Comparison of ENCODE assay signal across 10 cellular contexts in the genomic region with DNA sequence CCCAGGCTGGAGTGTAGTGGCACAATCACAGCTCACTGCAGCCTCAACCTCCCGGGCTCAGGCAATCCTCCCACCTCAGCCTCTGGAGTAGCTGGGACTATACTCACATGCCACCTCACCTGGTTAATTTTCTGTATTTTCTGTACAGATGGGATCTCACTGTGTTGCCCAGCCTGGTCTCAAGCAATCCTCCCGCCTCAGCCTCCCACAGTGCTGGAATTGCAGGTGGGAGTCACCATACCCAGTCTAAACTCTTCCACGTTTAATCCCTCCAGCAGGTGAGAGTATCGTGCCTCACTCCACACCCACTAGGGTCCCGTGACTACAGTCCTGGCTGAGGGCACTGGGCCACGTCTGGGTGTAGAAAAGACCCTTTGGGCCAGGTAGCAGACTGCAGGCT. TPM values are rescaled to one million over a fixed set of nuclear protein-coding genes. Genes with fewer than 3 reads are reported as not detected.
DNase-seq lines count a peak whose midpoint lies in the region; ATAC-seq and TF ChIP-seq lines count a peak whose summit lies in the region.
"Had no signal": no experiment of that assay in that cellular context is flagged by ENCODE, and none has a peak within 500 bp of the region (broad histone marks: within the 10 kb centered on the region; RNA-seq: fewer than 3 reads in every experiment).

No MANE protein-coding gene starts in this region.

- DNase-seq in activated CD8-positive, alpha-beta T cell treated with anti-CD3 and anti-CD28 coated beads, Interleukin-2, amount 10 ng/mL, durations not matched to agents 7 days and 5 days, result no peak
- DNase-seq in activated CD8-positive, alpha-beta T cell treated with anti-CD3 and anti-CD28 coated beads for 36 hours, result no peak
- DNase-seq in ascending aorta (ENCODE audit: low spot score in 2 of 2) (no peak), pons (ENCODE audit: low spot score) (no peak), COLO668 (lab: John Stamatoyannopoulos, UW; ENCODE audit: unreplicated experiment) (no peak), germinal center (ENCODE audit: low spot score) (no peak)

- H3K9me3 ChIP-seq in ascending aorta, result no peaks in the 10 kb centered on the region
- H3K9me3 ChIP-seq in muscle layer of duodenum (ENCODE audit: control insufficient read depth in 1 of 2, low read length in 2 of 2), result no peaks in the 10 kb centered on the region

- no peaks in the 10 kb centered on the region for H3K27me3 Mint-ChIP-seq in activated CD8-positive, alpha-beta T cell treated with anti-CD3 and anti-CD28 coated beads, Interleukin-2, amount 10 ng/mL, durations not matched to agents 7 days and 5 days (ENCODE audit: low read depth)
- no peaks in the 10 kb centered on the region for H3K27me3 Mint-ChIP-seq in activated CD8-positive, alpha-beta T cell treated with anti-CD3 and anti-CD28 coated beads for 36 hours

- no peak overlapping the region for H3K4me3 ChIP-seq in ascending aorta
- no peak overlapping the region for H3K4me3 ChIP-seq in muscle layer of duodenum (ENCODE audit: low read depth in 1 of 2, low read length in 2 of 2)

- H3K4me1 ChIP-seq in ascending aorta (peaks cover 4 to 8% of the 10 kb centered on the region in 2 donors), muscle layer of duodenum (ENCODE audit: control insufficient read depth in 1 of 2, insufficient read depth in 2 of 2, low read length in 2 of 2) (peaks cover 0 to 6% of the 10 kb centered on the region in 2 donors)

- CTCF ChIA-PET in activated CD8-positive, alpha-beta T cell treated with anti-CD3 and anti-CD28 coated beads, Interleukin-2, amount 10 ng/mL, durations not matched to agents 7 days and 5 days (lab: Charles Lee), result interaction anchor here (0.8 to 6.1 kb wide), 10 partner anchors 12 to 176 kb away, joined by 3 to 112 read pairs (median 30); a partner anchor contains a TSS
- CTCF ChIA-PET in activated CD8-positive, alpha-beta T cell treated with anti-CD3 and anti-CD28 coated beads for 36 hours (lab: Charles Lee), result interaction anchor here (0.8 to 9.9 kb wide), 7 partner anchors 11 to 176 kb away, joined by 4 to 227 read pairs (median 12); a partner anchor contains a TSS

- H3K4me1 Mint-ChIP-seq in activated CD8-positive, alpha-beta T cell treated with anti-CD3 and anti-CD28 coated beads, Interleukin-2, amount 10 ng/mL, durations not matched to agents 7 days and 5 days (ENCODE audit: low read depth), result peaks cover 7% of the 10 kb centered on the region
- H3K4me1 Mint-ChIP-seq in activated CD8-positive, alpha-beta T cell treated with anti-CD3 and anti-CD28 coated beads for 36 hours (ENCODE audit: low read depth), result peaks cover 8% of the 10 kb centered on the region

- peak overlapping the region; percentile 36 for H3K27ac Mint-ChIP-seq in activated CD8-positive, alpha-beta T cell treated with anti-CD3 and anti-CD28 coated beads, Interleukin-2, amount 10 ng/mL, durations not matched to agents 7 days and 5 days
- no peak overlapping the region for H3K27ac Mint-ChIP-seq in activated CD8-positive, alpha-beta T cell treated with anti-CD3 and anti-CD28 coated beads for 36 hours

- H3K27ac ChIP-seq in ascending aorta (peak overlapping the region; percentile 80 to 92), muscle layer of duodenum (ENCODE audit: low read length) (peak overlapping the region; percentile 89), temporal lobe (ENCODE audit: low read depth, low read length) (peak overlapping the region; percentile 9)

- no peak for ATAC-seq in activated CD8-positive, alpha-beta T cell treated with anti-CD3 and anti-CD28 coated beads, Interleukin-2, amount 10 ng/mL, durations not matched to agents 7 days and 5 days
- no peak for ATAC-seq in activated CD8-positive, alpha-beta T cell treated with anti-CD3 and anti-CD28 coated beads for 36 hours

- no peaks in the 10 kb centered on the region for H3K9me3 Mint-ChIP-seq in activated CD8-positive, alpha-beta T cell treated with anti-CD3 and anti-CD28 coated beads, Interleukin-2, amount 10 ng/mL, durations not matched to agents 7 days and 5 days (ENCODE audit: insufficient read depth)
- H3K9me3 Mint-ChIP-seq in activated CD8-positive, alpha-beta T cell treated with anti-CD3 and anti-CD28 coated beads for 36 hours, result no peaks in the 10 kb centered on the region

- H3K4me3 Mint-ChIP-seq in activated CD8-positive, alpha-beta T cell treated with anti-CD3 and anti-CD28 coated beads, Interleukin-2, amount 10 ng/mL, durations not matched to agents 7 days and 5 days, result peak overlapping the region; percentile 84
- no peak overlapping the region for H3K4me3 Mint-ChIP-seq in activated CD8-positive, alpha-beta T cell treated with anti-CD3 and anti-CD28 coated beads for 36 hours

- intact Hi-C loops in activated CD8-positive, alpha-beta T cell treated with anti-CD3 and anti-CD28 coated beads for 36 hours (cut with micrococcal nuclease), result loop anchor here (2.0 kb wide), 1 partner anchor 41 kb away; no protein-coding TSS in a partner anchor
- intact Hi-C loops in ascending aorta (cut with DNase I), result loop anchor here (2.0 kb wide), 2 partner anchors 79 to 175 kb away; a partner anchor contains a TSS

- H3K27me3 ChIP-seq in ascending aorta (no peaks in the 10 kb centered on the region), muscle layer of duodenum (ENCODE audit: low read depth, low read length) (no peaks in the 10 kb centered on the region)

- no peak for TF ChIP-seq CTCF in activated CD8-positive, alpha-beta T cell treated with anti-CD3 and anti-CD28 coated beads for 36 hours (IDR thresholded peaks at IDR 0.05)
- TF ChIP-seq CTCF in ascending aorta (IDR thresholded peaks at IDR 0.05), result no peak

- POLR2A ChIA-PET in activated CD8-positive, alpha-beta T cell treated with anti-CD3 and anti-CD28 coated beads, Interleukin-2, amount 10 ng/mL, durations not matched to agents 7 days and 5 days (lab: Charles Lee), result interaction anchor here (1.2 kb wide), 1 partner anchor 81 kb away, joined by 4 read pairs; no protein-coding TSS in a partner anchor
- POLR2A ChIA-PET in activated CD8-positive, alpha-beta T cell treated with anti-CD3 and anti-CD28 coated beads for 36 hours (lab: Charles Lee), result interaction anchor here (1.2 to 2.4 kb wide), 3 partner anchors 12 to 173 kb away, joined by 3 to 9 read pairs (median 6); a partner anchor contains a TSS

- H3K36me3 ChIP-seq in ascending aorta (peaks cover 8% of the 10 kb centered on the region in 2 donors), muscle layer of duodenum (ENCODE audit: control insufficient read depth in 1 of 2, insufficient read depth in 2 of 2, low read length in 2 of 2) (no peaks in the 10 kb centered on the region)

- no peaks in the 10 kb centered on the region for H3K36me3 Mint-ChIP-seq in activated CD8-positive, alpha-beta T cell treated with anti-CD3 and anti-CD28 coated beads, Interleukin-2, amount 10 ng/mL, durations not matched to agents 7 days and 5 days (ENCODE audit: low read depth)
- no peaks in the 10 kb centered on the region for H3K36me3 Mint-ChIP-seq in activated CD8-positive, alpha-beta T cell treated with anti-CD3 and anti-CD28 coated beads for 36 hours (ENCODE audit: low read depth)

RNA-seq across cellular contexts. Expression of a gene that starts 16.5 kb away (rescaled TPM):
- 10 to 100 TPM; 47.2 to 48.6 TPM for total RNA-seq in activated CD8-positive, alpha-beta T cell treated with anti-CD3 and anti-CD28 coated beads, Interleukin-2, amount 10 ng/mL, durations not matched to agents 7 days and 5 days
- total RNA-seq in activated CD8-positive, alpha-beta T cell treated with anti-CD3 and anti-CD28 coated beads for 36 hours, result 10 to 100 TPM; 59.5 to 63.3 TPM
- 42.4 TPM for total RNA-seq in ascending aorta
- 7.1 TPM for total RNA-seq in temporal lobe

RNA-seq across cellular contexts. Expression of a gene that starts 39.0 kb away (rescaled TPM):
- not detected for total RNA-seq in activated CD8-positive, alpha-beta T cell treated with anti-CD3 and anti-CD28 coated beads, Interleukin-2, amount 10 ng/mL, durations not matched to agents 7 days and 5 days
- not detected for total RNA-seq in activated CD8-positive, alpha-beta T cell treated with anti-CD3 and anti-CD28 coated beads for 36 hours
- not detected for total RNA-seq in ascending aorta
- not detected for total RNA-seq in temporal lobe
- total RNA-seq: epithelial cell of proximal tubule, posterior vena cava had no signal

RNA-seq across cellular contexts. Expression of a gene that starts 41.9 kb away (rescaled TPM):
- under 1 TPM; 0.16 to 0.26 TPM for total RNA-seq in activated CD8-positive, alpha-beta T cell treated with anti-CD3 and anti-CD28 coated beads, Interleukin-2, amount 10 ng/mL, durations not matched to agents 7 days and 5 days
- total RNA-seq in activated CD8-positive, alpha-beta T cell treated with anti-CD3 and anti-CD28 coated beads for 36 hours, result under 1 TPM; 0.09 to 0.11 TPM
- 3.8 TPM for total RNA-seq in ascending aorta
- total RNA-seq in temporal lobe, result 0.49 TPM

RNA-seq across cellular contexts. Expression of a gene that starts 42.0 kb away (rescaled TPM):
- total RNA-seq in activated CD8-positive, alpha-beta T cell treated with anti-CD3 and anti-CD28 coated beads, Interleukin-2, amount 10 ng/mL, durations not matched to agents 7 days and 5 days, result 1 to 10 TPM in 1 of 2 experiments, under 1 TPM in 1; 0.89 to 1.1 TPM
- total RNA-seq in activated CD8-positive, alpha-beta T cell treated with anti-CD3 and anti-CD28 coated beads for 36 hours, result under 1 TPM; 0.47 to 0.56 TPM
- total RNA-seq in ascending aorta (9.8 TPM), temporal lobe (1.7 TPM)

RNA-seq across cellular contexts. Expression of a gene that starts 47.6 kb away (rescaled TPM):
- not detected for total RNA-seq in activated CD8-positive, alpha-beta T cell treated with anti-CD3 and anti-CD28 coated beads, Interleukin-2, amount 10 ng/mL, durations not matched to agents 7 days and 5 days
- total RNA-seq in activated CD8-positive, alpha-beta T cell treated with anti-CD3 and anti-CD28 coated beads for 36 hours, result not detected
- not detected for total RNA-seq in ascending aorta
- not detected for total RNA-seq in temporal lobe
- total RNA-seq: epithelial cell of proximal tubule had no signal

Comparison
In these comparisons a context has a peak if more than half of its experiments do, and no peak if none do; other contexts are left out.
1. H3K27ac ChIP-seq: peak in every context shown above with its lines; median percentile 89 in muscle layer of duodenum; 86 in ascending aorta; 9 in temporal lobe.